ENCODE assay signal across 9 cellular contexts in genomic region chr16:16096161-16096857, GRCh38.
DNase-seq lines count a peak whose midpoint lies in the region; ATAC-seq and TF ChIP-seq lines count a peak whose summit lies in the region.
"Had no signal": no experiment of that assay in that cellular context is flagged by ENCODE, and none has a peak within 500 bp of the region (broad histone marks: within the 10 kb centered on the region; RNA-seq: fewer than 3 reads in every experiment).

No MANE protein-coding gene starts in this region.

- peak; percentile 13 for TF ChIP-seq CTCF in upper lobe of right lung (IDR thresholded peaks at IDR 0.05)

- H3K4me1 ChIP-seq in upper lobe of right lung: peaks cover 23% of the 10 kb centered on the region

- DNase-seq in DMS53 (lab: John Stamatoyannopoulos, UW) (peak; percentile 14), DMS53 treated with DMSO at 0.1 percent for 48 hours (lab: John Stamatoyannopoulos, UW; ENCODE audit: unreplicated experiment) (no peak), memory B cell (ENCODE audit: low spot score in 2 of 2) (no peak), upper lobe of right lung (no peak)
- no peak for DNase-seq in central memory CD8-positive, alpha-beta T cell (ENCODE audit: low spot score in 2 of 2)
- no peak for DNase-seq in activated T-helper 1 cell treated with anti-CD3 and anti-CD28 coated beads, Interleukin-12 subunit alpha, Interleukin-12 subunit beta, Interleukin-2, Interleukin-4 antibody, amounts not matched to agents 30 ng/mL and 10 ng/mL and 1 ng/mL, durations not matched to agents 14 hours and 24 hours and 36 hours (ENCODE audit: low spot score)
- DNase-seq: KG1 had no signal

- no peaks in the 10 kb centered on the region for H3K27me3 ChIP-seq in upper lobe of right lung

- H3K4me3 Mint-ChIP-seq in central memory CD8-positive, alpha-beta T cell: no peak overlapping the region
- no peak overlapping the region for H3K4me3 Mint-ChIP-seq in memory B cell
- no peak overlapping the region for H3K4me3 Mint-ChIP-seq in activated T-helper 1 cell treated with anti-CD3 and anti-CD28 coated beads, Interleukin-12 subunit alpha, Interleukin-12 subunit beta, Interleukin-2, Interleukin-4 antibody, amounts not matched to agents 30 ng/mL and 10 ng/mL and 1 ng/mL, durations not matched to agents 14 hours and 24 hours and 36 hours

- H3K4me1 Mint-ChIP-seq in central memory CD8-positive, alpha-beta T cell: peaks cover under 1% of the 10 kb centered on the region
- H3K4me1 Mint-ChIP-seq in memory B cell: peaks cover 15% of the 10 kb centered on the region
- H3K4me1 Mint-ChIP-seq in activated T-helper 1 cell treated with anti-CD3 and anti-CD28 coated beads, Interleukin-12 subunit alpha, Interleukin-12 subunit beta, Interleukin-2, Interleukin-4 antibody, amounts not matched to agents 30 ng/mL and 10 ng/mL and 1 ng/mL, durations not matched to agents 14 hours and 24 hours and 36 hours (ENCODE audit: low read depth): no peaks in the 10 kb centered on the region

- H3K27me3 Mint-ChIP-seq in central memory CD8-positive, alpha-beta T cell: no peaks in the 10 kb centered on the region
- no peaks in the 10 kb centered on the region for H3K27me3 Mint-ChIP-seq in memory B cell
- H3K27me3 Mint-ChIP-seq in activated T-helper 1 cell treated with anti-CD3 and anti-CD28 coated beads, Interleukin-12 subunit alpha, Interleukin-12 subunit beta, Interleukin-2, Interleukin-4 antibody, amounts not matched to agents 30 ng/mL and 10 ng/mL and 1 ng/mL, durations not matched to agents 14 hours and 24 hours and 36 hours (ENCODE audit: insufficient read depth): no peaks in the 10 kb centered on the region

- no peaks in the 10 kb centered on the region for H3K9me3 ChIP-seq in upper lobe of right lung

- H3K9me3 Mint-ChIP-seq in central memory CD8-positive, alpha-beta T cell: no peaks in the 10 kb centered on the region
- no peaks in the 10 kb centered on the region for H3K9me3 Mint-ChIP-seq in memory B cell
- H3K9me3 Mint-ChIP-seq in activated T-helper 1 cell treated with anti-CD3 and anti-CD28 coated beads, Interleukin-12 subunit alpha, Interleukin-12 subunit beta, Interleukin-2, Interleukin-4 antibody, amounts not matched to agents 30 ng/mL and 10 ng/mL and 1 ng/mL, durations not matched to agents 14 hours and 24 hours and 36 hours: no peaks in the 10 kb centered on the region

- peak overlapping the region; percentile 73 for H3K27ac Mint-ChIP-seq in central memory CD8-positive, alpha-beta T cell (ENCODE audit: low read depth)
- H3K27ac Mint-ChIP-seq in memory B cell: peak overlapping the region; percentile 67
- no peak overlapping the region for H3K27ac Mint-ChIP-seq in activated T-helper 1 cell treated with anti-CD3 and anti-CD28 coated beads, Interleukin-12 subunit alpha, Interleukin-12 subunit beta, Interleukin-2, Interleukin-4 antibody, amounts not matched to agents 30 ng/mL and 10 ng/mL and 1 ng/mL, durations not matched to agents 14 hours and 24 hours and 36 hours

- H3K4me3 ChIP-seq in upper lobe of right lung: no peak overlapping the region

- H3K36me3 ChIP-seq in upper lobe of right lung: peaks cover 11% of the 10 kb centered on the region

- H3K36me3 Mint-ChIP-seq in central memory CD8-positive, alpha-beta T cell (ENCODE audit: insufficient read depth): peaks cover 33% of the 10 kb centered on the region
- peaks cover 30% of the 10 kb centered on the region for H3K36me3 Mint-ChIP-seq in memory B cell
- H3K36me3 Mint-ChIP-seq in activated T-helper 1 cell treated with anti-CD3 and anti-CD28 coated beads, Interleukin-12 subunit alpha, Interleukin-12 subunit beta, Interleukin-2, Interleukin-4 antibody, amounts not matched to agents 30 ng/mL and 10 ng/mL and 1 ng/mL, durations not matched to agents 14 hours and 24 hours and 36 hours (ENCODE audit: low read depth): peaks cover 41% of the 10 kb centered on the region

- H3K27ac ChIP-seq in upper lobe of right lung: peak overlapping the region; percentile 61

- no peak for ATAC-seq in central memory CD8-positive, alpha-beta T cell (replicated peaks; ENCODE audit: extremely low read depth, poor library complexity, severe bottlenecking)
- ATAC-seq in memory B cell (ENCODE audit: low read depth) (peak; percentile 48), upper lobe of right lung (peak; percentile 51), HG02870 (IDR thresholded peaks at IDR 0.05; ENCODE audit: unreplicated experiment) (no peak), GM21576 (IDR thresholded peaks at IDR 0.05; ENCODE audit: unreplicated experiment) (no peak)

- intact Hi-C loops in upper lobe of right lung (cut with DNase I): no loop called here
- intact Hi-C loops in activated T-helper 1 cell treated with anti-CD3 and anti-CD28 coated beads, Interleukin-12 subunit alpha, Interleukin-12 subunit beta, Interleukin-2, Interleukin-4 antibody, amounts not matched to agents 30 ng/mL and 10 ng/mL and 1 ng/mL, durations not matched to agents 14 hours and 24 hours and 36 hours (cut with micrococcal nuclease): no loop called here

Comparison
In these comparisons a context has a peak if more than half of its experiments do, and no peak if none do; other contexts are left out.
1. ATAC-seq: peak in memory B cell (single experiment) and upper lobe of right lung (single experiment); none in central memory CD8-positive, alpha-beta T cell (single experiment), HG02870 (single experiment) and GM21576 (single experiment).